In the genomic region with DNA sequence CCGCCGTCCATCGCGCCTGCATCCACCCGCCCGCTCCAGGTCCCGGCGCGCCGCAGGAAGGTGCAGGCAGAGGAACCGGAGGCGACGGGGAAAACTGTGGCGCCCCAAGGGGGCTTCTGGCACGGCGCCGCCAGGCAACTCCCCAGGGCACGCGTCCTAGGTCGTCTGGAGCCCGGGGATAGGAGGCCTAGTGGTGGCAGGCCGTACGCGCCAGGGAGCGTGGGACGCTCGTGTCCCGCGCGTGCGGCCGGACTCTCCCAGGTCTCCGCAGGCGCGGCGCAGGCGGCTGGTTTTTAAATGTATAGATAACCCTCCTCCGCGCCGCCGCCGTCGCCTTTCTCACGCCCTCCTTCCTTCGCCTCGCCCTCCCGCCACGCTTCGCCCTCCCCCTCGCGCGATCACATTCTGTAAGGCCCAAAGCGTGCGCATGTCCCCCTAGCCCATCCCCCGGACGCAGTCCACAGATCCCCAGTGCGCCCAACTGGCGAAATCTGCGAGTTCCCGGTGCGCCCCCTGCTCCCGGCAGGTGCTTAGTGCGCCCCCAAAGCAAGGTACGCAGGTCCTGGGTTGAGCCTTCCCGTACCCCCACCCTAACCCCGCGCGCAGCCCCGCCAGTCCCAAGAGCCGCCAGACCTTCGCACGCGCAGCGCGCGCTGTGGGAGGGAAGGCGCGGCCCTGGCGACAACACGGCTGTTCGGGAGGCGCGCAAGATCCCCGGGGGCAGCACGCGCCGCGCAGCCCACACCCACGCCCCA, we compare ENCODE assay signal across 8 cellular contexts. TPM values are rescaled to one million over a fixed set of nuclear protein-coding genes. Genes with fewer than 3 reads are reported as not detected.
DNase-seq lines count a peak whose midpoint lies in the region; ATAC-seq and TF ChIP-seq lines count a peak whose summit lies in the region.

A gene with protein sequence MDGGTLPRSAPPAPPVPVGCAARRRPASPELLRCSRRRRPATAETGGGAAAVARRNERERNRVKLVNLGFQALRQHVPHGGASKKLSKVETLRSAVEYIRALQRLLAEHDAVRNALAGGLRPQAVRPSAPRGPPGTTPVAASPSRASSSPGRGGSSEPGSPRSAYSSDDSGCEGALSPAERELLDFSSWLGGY (minus strand): TSS at position 267 of the 755 bp plus-strand sequence. CDS start 256 bp downstream, at position 11.

- H3K79me2 ChIP-seq in trophoblast cell (ENCODE audit: control insufficient read depth, insufficient read depth, low read length, poor library complexity), result no peaks in the 10 kb centered on the region

- H2AFZ ChIP-seq in trophoblast cell (ENCODE audit: insufficient read depth, low read length, poor library complexity), result peak within 1 kb of the TSS; percentile 60

- no peak within 1 kb of the TSS for H2BK120ac ChIP-seq in trophoblast cell (ENCODE audit: insufficient read depth, low read length, poor library complexity)

- H2BK5ac ChIP-seq in trophoblast cell (ENCODE audit: low read depth, low read length, poor library complexity), result no peak within 1 kb of the TSS

- no peak within 1 kb of the TSS for H4K12ac ChIP-seq in trophoblast cell (ENCODE audit: low read depth, low read length)

- H3K27me3 ChIP-seq in RWPE2 (ENCODE audit: insufficient read depth, poor library complexity, severe bottlenecking) (peaks cover 24% of the 10 kb centered on the region), gastroesophageal sphincter (peaks cover 87% of the 10 kb centered on the region), trophoblast cell (ENCODE audit: insufficient read depth, low read length) (peaks cover 36% of the 10 kb centered on the region)

- no peaks in the 10 kb centered on the region for H3K9me3 ChIP-seq in RWPE2 (ENCODE audit: severe bottlenecking)
- no peaks in the 10 kb centered on the region for H3K9me3 ChIP-seq in gastroesophageal sphincter
- H3K9me3 ChIP-seq in trophoblast cell (ENCODE audit: insufficient read depth, low read depth, low read length), result peaks cover 12% of the 10 kb centered on the region

- no peak within 1 kb of the TSS for H3K4ac ChIP-seq in trophoblast cell (ENCODE audit: low read depth, low read length)

- WGBS in gastroesophageal sphincter (ENCODE audit: low coverage in 1 of 2), 2 donors, result 3% methylated on average over 18 of the region's 89 CpGs; no CpG with 5 or more reads in 1 of the 2 donors
- WGBS in trophoblast cell (ENCODE audit: extremely low coverage, insufficient coverage, insufficient read length), result no CpG with 5 or more reads among the region's 89 CpGs

- peak; percentile 20 for DNase-seq in DMS53 treated with DMSO at 0.1 percent for 48 hours (lab: John Stamatoyannopoulos, UW; ENCODE audit: unreplicated experiment)
- peak; percentile 54 for DNase-seq in RWPE2 (ENCODE audit: low spot score)
- DNase-seq in trophoblast cell, result peak; percentile 89 to 93
- no peak for DNase-seq in NCI-H226
- no peak for DNase-seq in NCI-H2227 (lab: John Stamatoyannopoulos, UW; ENCODE audit: unreplicated experiment)
- DNase-seq in activated effector memory CD4-positive, alpha-beta T cell treated with anti-CD3 and anti-CD28 coated beads, Interleukin-2, amount 50 U/mL, for 16 hours, result no peak

- no peak for TF ChIP-seq POLR2A in gastroesophageal sphincter (IDR thresholded peaks at IDR 0.05)

- H2BK12ac ChIP-seq in trophoblast cell (ENCODE audit: low read length), result no peak within 1 kb of the TSS

- no peak within 1 kb of the TSS for H4K91ac ChIP-seq in trophoblast cell (ENCODE audit: low read depth, low read length)

- H3K23ac ChIP-seq in trophoblast cell (ENCODE audit: low read length), result no peak within 1 kb of the TSS

- H3K14ac ChIP-seq in trophoblast cell (ENCODE audit: low read length), result no peak within 1 kb of the TSS

- no peak for TF ChIP-seq CTCF in RWPE2 (IDR thresholded peaks at IDR 0.05; ENCODE audit: poor library complexity, severe bottlenecking)
- no peak for TF ChIP-seq CTCF in gastroesophageal sphincter (IDR thresholded peaks at IDR 0.05)

- no peak within 1 kb of the TSS for H2AK5ac ChIP-seq in trophoblast cell (ENCODE audit: low read length)

- H4K8ac ChIP-seq in trophoblast cell (ENCODE audit: low read depth, low read length), result no peak within 1 kb of the TSS

- H3K79me1 ChIP-seq in trophoblast cell (ENCODE audit: low read length), result no peaks in the 10 kb centered on the region

- TF ChIP-seq EP300 in gastroesophageal sphincter (IDR thresholded peaks at IDR 0.05), result no peak

- H3K4me3 ChIP-seq in RWPE2 (ENCODE audit: severe bottlenecking), result peak within 1 kb of the TSS; percentile 42
- peak within 1 kb of the TSS; percentile 1 to 52 for H3K4me3 ChIP-seq in gastroesophageal sphincter
- H3K4me3 ChIP-seq in trophoblast cell (ENCODE audit: low read depth, low read length), result no peak within 1 kb of the TSS

- peak within 1 kb of the TSS; percentile 67 for H3K4me2 ChIP-seq in trophoblast cell (ENCODE audit: low read length)

- H3K18ac ChIP-seq in trophoblast cell (ENCODE audit: low read length), result no peak within 1 kb of the TSS

- no peak within 1 kb of the TSS for H3K9ac ChIP-seq in trophoblast cell (ENCODE audit: low read length)

- ATAC-seq in RWPE2 (ENCODE audit: low read depth), result no peak
- ATAC-seq in gastroesophageal sphincter, result no peak
- no peak for ATAC-seq in GM19455 (IDR thresholded peaks at IDR 0.05; ENCODE audit: unreplicated experiment)

- H3K4me1 ChIP-seq in RWPE2 (ENCODE audit: insufficient read depth, poor library complexity, severe bottlenecking) (no peaks in the 10 kb centered on the region), gastroesophageal sphincter (peaks cover 0 to 31% (median 14%) of the 10 kb centered on the region in 3 donors), trophoblast cell (ENCODE audit: control insufficient read depth in 1 of 2, insufficient read depth in 2 of 2, low read length in 2 of 2) (peaks cover 19 to 30% of the 10 kb centered on the region in 2 experiments)

- H3K27ac ChIP-seq in RWPE2 (ENCODE audit: poor library complexity, severe bottlenecking) (peak within 1 kb of the TSS; percentile 26), gastroesophageal sphincter (peak within 1 kb of the TSS in 2 of 4 donors; percentile 16 to 35), trophoblast cell (ENCODE audit: low read depth, low read length) (no peak within 1 kb of the TSS)

- H3K36me3 ChIP-seq in RWPE2 (ENCODE audit: low read depth), result no peaks in the 10 kb centered on the region
- no peaks in the 10 kb centered on the region for H3K36me3 ChIP-seq in gastroesophageal sphincter
- H3K36me3 ChIP-seq in trophoblast cell (ENCODE audit: control insufficient read depth in 1 of 2, insufficient read depth in 2 of 2, low read length in 2 of 2), result no peaks in the 10 kb centered on the region

RNA-seq across cellular contexts. Expression of the gene that starts here (rescaled TPM):
- under 1 TPM in 1 of 4 donors, not detected in 3; 0.27 TPM for total RNA-seq in gastroesophageal sphincter
- polyA plus RNA-seq in trophoblast cell (2013), result 0.59 and 0.60 TPM in 2 replicates

Comparison
In these comparisons a context has a peak if more than half of its experiments do, and no peak if none do; other contexts are left out.
1. DNase-seq: peak in DMS53 treated with DMSO at 0.1 percent for 48 hours (single experiment), RWPE2 (single experiment) and trophoblast cell (2 of 2); none in NCI-H226 (single experiment), NCI-H2227 (single experiment) and activated effector memory CD4-positive, alpha-beta T cell treated with anti-CD3 and anti-CD28 coated beads, Interleukin-2, amount 50 U/mL, for 16 hours (single experiment).